20 cellular contexts compared by ENCODE assay signal in the genomic region with DNA sequence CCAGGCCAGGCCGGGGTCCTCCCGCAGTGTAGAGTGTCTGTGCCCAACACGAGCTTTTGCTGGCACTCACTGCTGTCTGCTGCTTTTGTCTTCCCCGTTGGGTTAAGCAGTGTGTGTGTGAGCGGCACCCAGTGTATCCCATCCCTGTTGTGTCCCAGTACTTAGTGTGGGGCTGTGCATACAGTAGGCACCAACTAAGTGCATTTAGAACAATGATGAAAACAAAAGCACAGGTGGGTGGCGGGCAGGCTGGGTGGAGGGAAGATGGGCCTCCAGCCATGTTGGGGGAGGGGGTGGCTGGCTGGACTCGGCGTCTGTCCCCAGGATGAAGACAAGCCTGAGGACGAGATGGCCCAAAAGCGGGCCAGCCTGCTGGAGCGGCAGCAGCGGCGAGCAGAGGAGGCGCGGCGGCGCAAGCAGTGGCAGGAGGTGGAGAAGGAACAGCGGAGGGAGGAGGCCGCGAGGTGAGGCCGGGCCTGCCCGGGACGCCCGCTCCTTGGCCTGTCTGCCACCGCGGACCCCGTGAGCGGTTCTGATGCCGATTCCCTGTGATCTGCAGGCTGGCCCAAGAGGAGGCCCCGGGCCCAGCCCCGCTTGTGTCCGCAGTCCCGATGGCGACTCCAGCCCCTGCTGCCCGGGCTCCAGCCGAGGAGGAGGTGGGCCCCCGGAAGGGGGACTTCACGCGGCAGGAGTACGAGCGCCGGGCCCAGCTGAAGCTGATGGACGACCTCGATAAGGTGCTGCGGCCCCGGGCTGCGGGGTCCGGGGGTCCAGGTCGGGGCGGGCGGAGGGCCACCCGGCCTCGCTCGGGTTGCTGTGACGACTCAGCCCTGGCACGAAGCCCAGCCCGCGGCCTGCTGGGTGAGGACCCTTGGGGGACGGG. TPM values are rescaled to one million over a fixed set of nuclear protein-coding genes. Genes with fewer than 3 reads are reported as not detected.
A peak's percentile ranks its signal among the peaks of the same experiment; 100 is the strongest.
DNase-seq lines count a peak whose midpoint lies in the region; ATAC-seq, FAIRE-seq and TF ChIP-seq lines count a peak whose summit lies in the region.
"Had no signal": no experiment of that assay in that cellular context is flagged by ENCODE, and none has a peak within 500 bp of the region (broad histone marks: within the 10 kb centered on the region; RNA-seq: fewer than 3 reads in every experiment).

No MANE protein-coding gene starts in this region.

- H3K27me3 Mint-ChIP-seq in IgD-negative memory B cell = no peaks in the 10 kb centered on the region
- H3K27me3 Mint-ChIP-seq: CD8-positive, alpha-beta memory T cell had no signal

- TF ChIP-seq CTCF in K562 (IDR thresholded peaks at IDR 0.05 in 2 of 3, conservative IDR thresholded peaks at IDR 0.05 in 1 of 3; ENCODE audit: insufficient read depth in 2 of 3, low read depth in 1 of 3, low read length in 3 of 3) = no peak
- TF ChIP-seq CTCF in upper lobe of right lung (IDR thresholded peaks at IDR 0.05) = no peak

- H3K27me3 ChIP-seq in right cardiac atrium (ENCODE audit: control insufficient read depth, insufficient read depth) = no peaks in the 10 kb centered on the region
- peaks cover 6 to 29% of the 10 kb centered on the region in 2 experiments; a peak in 3 of 5 replicates for H3K27me3 ChIP-seq in K562 (ENCODE audit: control insufficient read depth in 2 of 2, insufficient read depth in 2 of 2, low read length in 2 of 2)
- no peaks in the 10 kb centered on the region for H3K27me3 ChIP-seq in upper lobe of right lung
- H3K27me3 ChIP-seq: BE2C had no signal

- H3K4me3 ChIP-seq in right cardiac atrium (ENCODE audit: low read length) (no peak overlapping the region), K562 (no peak overlapping the region), upper lobe of right lung (no peak overlapping the region)

- H3K4me1 ChIP-seq in right cardiac atrium (ENCODE audit: control insufficient read depth, insufficient read depth, low read length) = no peaks in the 10 kb centered on the region
- peaks cover 2 to 66% of the 10 kb centered on the region in 2 experiments; a peak in 4 of 5 replicates for H3K4me1 ChIP-seq in K562 (replicated peaks in 1 of 2; ENCODE audit: control insufficient read depth in 2 of 2, insufficient read depth in 2 of 2, low read length in 2 of 2)
- peaks cover 8% of the 10 kb centered on the region for H3K4me1 ChIP-seq in upper lobe of right lung

- CTCF ChIA-PET in K562 (lab: Yijun Ruan, JAX; ENCODE audit: low intra/inter-chr PET ratio) = no interaction called here

- H3K79me2 ChIP-seq in K562 (ENCODE audit: control insufficient read depth, insufficient read depth, low read length) = no peaks in the 10 kb centered on the region

- WGBS in right cardiac atrium = 82% methylated on average over 59 of the region's 59 CpGs
- 15% methylated on average over 40 of the region's 59 CpGs for WGBS in K562 (ENCODE audit: insufficient coverage, low coverage, missing lambda C conversion rate)

- H3K9me3 Mint-ChIP-seq in IgD-negative memory B cell = no peaks in the 10 kb centered on the region
- H3K9me3 Mint-ChIP-seq: CD4-positive, CD25-positive, alpha-beta regulatory T cell; CD8-positive, alpha-beta memory T cell had no signal

- no peak overlapping the region for H3K4me2 ChIP-seq in K562 (ENCODE audit: insufficient read depth, low read length)

- peaks cover 5% of the 10 kb centered on the region for H3K36me3 Mint-ChIP-seq in IgD-negative memory B cell

- no peak for FAIRE-seq in K562 (lab: Jason Lieb, UNC)
- FAIRE-seq: G401.6, GM12892, GM18507, HTR-8/SVneo had no signal

- no peak for TF ChIP-seq EP300 in K562 (IDR thresholded peaks at IDR 0.05; ENCODE audit: low read length)

- H2AFZ ChIP-seq in K562 (ENCODE audit: low read depth, low read length) = no peak overlapping the region

- H3K9me3 ChIP-seq in right cardiac atrium (ENCODE audit: control insufficient read depth, low read length) (no peaks in the 10 kb centered on the region), K562 (replicated peaks; ENCODE audit: control insufficient read depth, insufficient read depth, low read depth, low read length) (no peaks in the 10 kb centered on the region), upper lobe of right lung (no peaks in the 10 kb centered on the region)
- H3K9me3 ChIP-seq: BE2C had no signal

- no peak for TF ChIP-seq RAD21 in K562 (CRISPR knock-in tag; conservative IDR thresholded peaks at IDR 0.05 in 1 of 2, IDR thresholded peaks at IDR 0.05 in 1 of 2)

- TF ChIP-seq POLR2A in K562 (conservative IDR thresholded peaks at IDR 0.05) = no peak

- intact Hi-C loops in right cardiac atrium (cut with DNase I) (no loop called here), left cardiac atrium (cut with DNase I) (no loop called here), K562 (cut with micrococcal nuclease) (no loop called here), upper lobe of right lung (cut with DNase I) (no loop called here)

- 0 out of 2 replicates have a peak, but pooled peaks cover 3% of the 10 kb centered on the region for H4K20me1 ChIP-seq in K562 (replicated peaks; ENCODE audit: control insufficient read depth, insufficient read depth, low read length)

- in situ Hi-C loops in K562 (cut with MboI) = no loop called here

- H3K4me1 Mint-ChIP-seq in IgD-negative memory B cell = peaks cover 0 to 7% (median 0%) of the 10 kb centered on the region in 3 donors
- H3K4me1 Mint-ChIP-seq: CD8-positive, alpha-beta memory T cell had no signal

- no TSS peak for BruUV-seq in K562 (replicated peaks; lab: Mats Ljungman, UMichigan)

- no peak overlapping the region for H3K27ac ChIP-seq in right cardiac atrium (ENCODE audit: low read length)
- no peak overlapping the region for H3K27ac ChIP-seq in K562 (ENCODE audit: extremely low read depth, low read depth, low read length)
- H3K27ac ChIP-seq in upper lobe of right lung = no peak overlapping the region

- no peak overlapping the region for H3K4me3 Mint-ChIP-seq in IgD-negative memory B cell
- H3K4me3 Mint-ChIP-seq: CD4-positive, CD25-positive, alpha-beta regulatory T cell; CD8-positive, alpha-beta memory T cell had no signal

- POLR2A ChIA-PET in K562 (lab: Yijun Ruan, JAX) = interaction anchor here (0.6 to 1.0 kb wide), 2 partner anchors 9 to 20 kb away, joined by 3 read pairs; no protein-coding TSS in a partner anchor

- peak overlapping the region in 2 of 3 donors; percentile 41 to 69 for H3K27ac Mint-ChIP-seq in IgD-negative memory B cell
- H3K27ac Mint-ChIP-seq: CD4-positive, CD25-positive, alpha-beta regulatory T cell had no signal

- ATAC-seq in right cardiac atrium = no peak
- no peak for ATAC-seq in left cardiac atrium
- ATAC-seq in K562 = peak; percentile 55
- ATAC-seq in upper lobe of right lung = no peak
- ATAC-seq: HCT116 had no signal

- peaks cover 12% of the 10 kb centered on the region; the same call in 1 of the 3 replicates for H3K36me3 ChIP-seq in K562 (ENCODE audit: control insufficient read depth, insufficient read depth, low read length)
- peaks cover 16% of the 10 kb centered on the region for H3K36me3 ChIP-seq in upper lobe of right lung

- DNase-seq in right cardiac atrium (peak in 2 of 3 donors; percentile 48 to 66), left cardiac atrium (no peak), K562 (ENCODE audit: extremely low read depth in 1 of 4, low spot score in 3 of 4) (peak in 2 of 4 experiments; percentile 27 to 45), upper lobe of right lung (peak; percentile 69), RPMI8226 (no peak), DMS 273 treated with DMSO at 0.1 percent for 48 hours (lab: John Stamatoyannopoulos, UW) (no peak)
- DNase-seq: BE2C; C1 segment of cervical spinal cord; CD4-positive, CD25-positive, alpha-beta regulatory T cell; CD8-positive, alpha-beta memory T cell; COR-L47; GOT3; H7 had no signal

- H3K9ac ChIP-seq in K562 (ENCODE audit: insufficient read depth in 1 of 2, low read depth in 2 of 2, low read length in 2 of 2) = peak overlapping the region in 1 of 2 experiments; percentile 79; a peak in 2 of 4 replicates

- H3K9me1 ChIP-seq in K562 (ENCODE audit: control insufficient read depth, insufficient read depth, low read length) = no peaks in the 10 kb centered on the region

RNA-seq across cellular contexts. Expression of gene XAB2, which starts 14.2 kb away (rescaled TPM):
- 10 to 100 TPM; 18.9 to 27.3 (median 26.0) TPM for total RNA-seq in right cardiac atrium
- 19.0 TPM for polyA plus RNA-seq in right cardiac atrium
- 10 to 100 TPM; 18.1 to 24.1 TPM for total RNA-seq in left cardiac atrium
- 9.7 TPM for polyA plus RNA-seq in IgD-negative memory B cell
- 26.2 and 87.7 TPM in 2 replicates for total RNA-seq in K562 (2011; cell fraction: chromatin; rRNA removed; ENCODE audit: low replicate concordance)
- total RNA-seq in K562 (2011; cell fraction: nucleolus; rRNA removed) = 82.9 and 84.2 TPM in 2 replicates
- 36.0 and 40.3 TPM in 2 replicates for total RNA-seq in K562 (2011; cell fraction: nucleoplasm; rRNA removed)
- total RNA-seq in K562 (2014; rRNA removed) = 43.7 and 54.6 TPM in 2 replicates
- total RNA-seq in K562 (2014; rRNA removed; fragmentation: Illumina TruSeq; extraction: Trizol) = 5.6 and 7.6 TPM in 2 replicates
- total RNA-seq in K562 (2015; rRNA removed; fragmentation: Illumina TruSeq; extraction: Trizol) = 22.0 and 24.3 TPM in 2 replicates
- total RNA-seq in K562 (2021) = 58.3 and 58.7 TPM in 2 replicates
- 19.1 and 36.3 TPM in 2 replicates for polyA plus RNA-seq in K562 (2011; rRNA removed)
- polyA plus RNA-seq in K562 (2011; cell fraction: cytosol; rRNA removed) = 34.9 and 73.2 TPM in 2 replicates
- 90.6 and 116 TPM in 2 replicates for polyA plus RNA-seq in K562 (2011; cell fraction: nucleus; rRNA removed)
- polyA plus RNA-seq in K562 (2012) = 39.7 and 58.7 TPM in 2 replicates
- 20.0 and 33.9 TPM in 2 replicates for polyA plus RNA-seq in K562 (2014; fragmentation: Illumina TruSeq; extraction: Trizol)
- polyA plus RNA-seq in K562 (2014; fragmentation: Nextera tagmentation; extraction: Ambion mirVana) = under 1 TPM; 0.21 to 0.71 TPM
- 36.7 and 38.4 TPM in 2 replicates for polyA plus RNA-seq in K562 (2014; rRNA removed)
- polyA minus RNA-seq in K562 (2011; rRNA and poly(A)+ RNA removed) = 19.3 and 29.5 TPM in 2 replicates
- 50.8 and 65.5 TPM in 2 replicates for polyA minus RNA-seq in K562 (2011; cell fraction: cytosol; rRNA and poly(A)+ RNA removed)
- 26.3 and 36.9 TPM in 2 replicates for polyA minus RNA-seq in K562 (2011; cell fraction: nucleus; rRNA and poly(A)+ RNA removed)
- total RNA-seq in upper lobe of right lung = 42.3 TPM

RNA-seq across cellular contexts. Expression of gene PET100, which starts 14.5 kb away (rescaled TPM):
- 100 to 1,000 TPM; 136 to 194 (median 167) TPM for total RNA-seq in right cardiac atrium
- polyA plus RNA-seq in right cardiac atrium = 191 TPM
- 100 to 1,000 TPM; 150 to 152 TPM for total RNA-seq in left cardiac atrium
- 232 TPM for polyA plus RNA-seq in IgD-negative memory B cell
- total RNA-seq in K562 (2011; cell fraction: chromatin; rRNA removed; ENCODE audit: low replicate concordance) = 38.1 and 46.0 TPM in 2 replicates
- total RNA-seq in K562 (2011; cell fraction: nucleolus; rRNA removed) = 31.5 and 34.5 TPM in 2 replicates
- total RNA-seq in K562 (2011; cell fraction: nucleoplasm; rRNA removed) = 43.6 and 52.8 TPM in 2 replicates
- total RNA-seq in K562 (2014; rRNA removed) = 59.9 and 62.3 TPM in 2 replicates
- total RNA-seq in K562 (2014; rRNA removed; fragmentation: Illumina TruSeq; extraction: Trizol) = 116 and 120 TPM in 2 replicates
- total RNA-seq in K562 (2015; rRNA removed; fragmentation: Illumina TruSeq; extraction: Trizol) = 82.1 and 93.7 TPM in 2 replicates
- 147 and 160 TPM in 2 replicates for total RNA-seq in K562 (2021)
- polyA plus RNA-seq in K562 (2011; rRNA removed) = 51.1 and 72.3 TPM in 2 replicates
- 21.3 and 27.3 TPM in 2 replicates for polyA plus RNA-seq in K562 (2011; cell fraction: cytosol; rRNA removed)
- polyA plus RNA-seq in K562 (2011; cell fraction: nucleus; rRNA removed) = 33.8 and 34.8 TPM in 2 replicates
- 68.4 and 184 TPM in 2 replicates for polyA plus RNA-seq in K562 (2012)
- 77.2 and 79.8 TPM in 2 replicates for polyA plus RNA-seq in K562 (2014; fragmentation: Illumina TruSeq; extraction: Trizol)
- polyA plus RNA-seq in K562 (2014; fragmentation: Nextera tagmentation; extraction: Ambion mirVana) = 100 to 1,000 TPM; 322 to 351 TPM
- polyA plus RNA-seq in K562 (2014; rRNA removed) = 98.3 and 111 TPM in 2 replicates
- polyA minus RNA-seq in K562 (2011; rRNA and poly(A)+ RNA removed) = 14.1 and 14.8 TPM in 2 replicates
- polyA minus RNA-seq in K562 (2011; cell fraction: cytosol; rRNA and poly(A)+ RNA removed) = 8.8 and 9.0 TPM in 2 replicates
- 4.7 and 15.7 TPM in 2 replicates for polyA minus RNA-seq in K562 (2011; cell fraction: nucleus; rRNA and poly(A)+ RNA removed)
- total RNA-seq in upper lobe of right lung = 93.2 TPM

RNA-seq across cellular contexts. Expression of gene PCP2, which starts 18.4 kb away (rescaled TPM):
- total RNA-seq in right cardiac atrium = not detected
- polyA plus RNA-seq in right cardiac atrium = 0.34 TPM
- total RNA-seq in left cardiac atrium = not detected
- polyA plus RNA-seq in IgD-negative memory B cell = not detected
- total RNA-seq in K562 (2011; cell fraction: chromatin; rRNA removed; ENCODE audit: low replicate concordance) = 1.8 TPM in 1 of 2 replicates, not detected in the other
- total RNA-seq in K562 (2011; cell fraction: nucleolus; rRNA removed) = 0.53 and 1.2 TPM in 2 replicates
- total RNA-seq in K562 (2011; cell fraction: nucleoplasm; rRNA removed) = 0.59 and 1.8 TPM in 2 replicates
- total RNA-seq in K562 (2014; rRNA removed) = 0.73 and 1.5 TPM in 2 replicates
- 0.25 TPM in 1 of 2 replicates, not detected in the other for total RNA-seq in K562 (2014; rRNA removed; fragmentation: Illumina TruSeq; extraction: Trizol)
- 0.23 TPM in 1 of 2 replicates, not detected in the other for total RNA-seq in K562 (2015; rRNA removed; fragmentation: Illumina TruSeq; extraction: Trizol)
- 0.96 and 1.3 TPM in 2 replicates for total RNA-seq in K562 (2021)
- polyA plus RNA-seq in K562 (2011; rRNA removed) = 0.17 and 0.47 TPM in 2 replicates
- 0.49 and 0.79 TPM in 2 replicates for polyA plus RNA-seq in K562 (2011; cell fraction: cytosol; rRNA removed)
- polyA plus RNA-seq in K562 (2011; cell fraction: nucleus; rRNA removed) = 2.3 and 6.4 TPM in 2 replicates
- 1.7 and 3.8 TPM in 2 replicates for polyA plus RNA-seq in K562 (2012)
- polyA plus RNA-seq in K562 (2014; fragmentation: Illumina TruSeq; extraction: Trizol) = 0.90 TPM in 1 of 2 replicates, not detected in the other
- polyA plus RNA-seq in K562 (2014; fragmentation: Nextera tagmentation; extraction: Ambion mirVana) = under 1 TPM in 1 of 2 experiments, not detected in 1; 0.22 TPM
- 1.3 and 1.6 TPM in 2 replicates for polyA plus RNA-seq in K562 (2014; rRNA removed)
- polyA minus RNA-seq in K562 (2011; rRNA and poly(A)+ RNA removed) = not detected in 2 replicates
- not detected in 2 replicates for polyA minus RNA-seq in K562 (2011; cell fraction: cytosol; rRNA and poly(A)+ RNA removed)
- not detected in 2 replicates for polyA minus RNA-seq in K562 (2011; cell fraction: nucleus; rRNA and poly(A)+ RNA removed)
- 3.5 TPM for total RNA-seq in upper lobe of right lung
- total RNA-seq: A172, H7 had no signal
- polyA plus RNA-seq: CD8-positive, alpha-beta memory T cell had no signal

RNA-seq across cellular contexts. Expression of gene CAMSAP3, which starts 19.4 kb away (rescaled TPM):
- total RNA-seq in right cardiac atrium (under 1 TPM; 0.20 to 0.71 (median 0.38) TPM), left cardiac atrium (1 to 10 TPM in 1 of 2 donors, under 1 TPM in 1; 0.73 to 2.0 TPM), K562 (2014; rRNA removed) (0.18 and 0.24 TPM in 2 replicates), K562 (2014; rRNA removed; fragmentation: Illumina TruSeq; extraction: Trizol) (0.25 TPM in 1 of 2 replicates, not detected in the other), K562 (2015; rRNA removed; fragmentation: Illumina TruSeq; extraction: Trizol) (0.07 and 0.23 TPM in 2 replicates), K562 (2021) (0.67 and 0.89 TPM in 2 replicates), upper lobe of right lung (29.1 TPM)
- polyA plus RNA-seq in right cardiac atrium (0.29 TPM), IgD-negative memory B cell (0.44 TPM), K562 (2011; rRNA removed) (0.25 and 0.64 TPM in 2 replicates), K562 (2014; fragmentation: Illumina TruSeq; extraction: Trizol) (0.30 TPM in 2 replicates), K562 (2014; fragmentation: Nextera tagmentation; extraction: Ambion mirVana) (under 1 TPM in 1 of 2 experiments, not detected in 1; 0.01 TPM), K562 (2014; rRNA removed) (0.17 and 0.18 TPM in 2 replicates)
- total RNA-seq in K562 (2011; cell fraction: chromatin; rRNA removed; ENCODE audit: low replicate concordance) = 0.56 and 3.9 TPM in 2 replicates
- 0.92 and 3.5 TPM in 2 replicates for total RNA-seq in K562 (2011; cell fraction: nucleolus; rRNA removed)
- 0.99 and 1.2 TPM in 2 replicates for total RNA-seq in K562 (2011; cell fraction: nucleoplasm; rRNA removed)
- 0.40 and 0.49 TPM in 2 replicates for polyA plus RNA-seq in K562 (2011; cell fraction: cytosol; rRNA removed)
- 2.3 and 2.5 TPM in 2 replicates for polyA plus RNA-seq in K562 (2011; cell fraction: nucleus; rRNA removed)
- 0.65 and 2.6 TPM in 2 replicates for polyA plus RNA-seq in K562 (2012)
- 0.06 and 0.07 TPM in 2 replicates for polyA minus RNA-seq in K562 (2011; rRNA and poly(A)+ RNA removed)
- 0.38 and 1.0 TPM in 2 replicates for polyA minus RNA-seq in K562 (2011; cell fraction: cytosol; rRNA and poly(A)+ RNA removed)
- 0.54 and 1.8 TPM in 2 replicates for polyA minus RNA-seq in K562 (2011; cell fraction: nucleus; rRNA and poly(A)+ RNA removed)
- total RNA-seq: CD4-positive, CD25-positive, alpha-beta regulatory T cell had no signal
- polyA plus RNA-seq: CD4-positive, CD25-positive, alpha-beta regulatory T cell had no signal

RNA-seq across cellular contexts. Expression of gene STXBP2, which starts 21.8 kb away (rescaled TPM):
- total RNA-seq in right cardiac atrium (10 to 100 TPM in 1 of 4 donors, 1 to 10 TPM in 3; 6.8 to 12.1 (median 9.2) TPM), left cardiac atrium (10 to 100 TPM; 13.5 to 18.2 TPM), K562 (2014; rRNA removed) (79.9 and 96.0 TPM in 2 replicates), K562 (2014; rRNA removed; fragmentation: Illumina TruSeq; extraction: Trizol) (29.8 and 31.6 TPM in 2 replicates), K562 (2015; rRNA removed; fragmentation: Illumina TruSeq; extraction: Trizol) (37.6 and 38.4 TPM in 2 replicates), K562 (2021) (136 and 163 TPM in 2 replicates), upper lobe of right lung (162 TPM)
- polyA plus RNA-seq in right cardiac atrium (5.0 TPM), IgD-negative memory B cell (70.2 TPM), K562 (2011; rRNA removed) (141 and 157 TPM in 2 replicates), K562 (2014; fragmentation: Illumina TruSeq; extraction: Trizol) (71.3 and 102 TPM in 2 replicates), K562 (2014; fragmentation: Nextera tagmentation; extraction: Ambion mirVana) (1 to 10 TPM; 2.5 to 9.1 TPM), K562 (2014; rRNA removed) (142 and 145 TPM in 2 replicates)
- 1,097 and 1,923 TPM in 2 replicates for total RNA-seq in K562 (2011; cell fraction: chromatin; rRNA removed; ENCODE audit: low replicate concordance)
- total RNA-seq in K562 (2011; cell fraction: nucleolus; rRNA removed) = 928 and 1,024 TPM in 2 replicates
- total RNA-seq in K562 (2011; cell fraction: nucleoplasm; rRNA removed) = 1,126 and 1,380 TPM in 2 replicates
- polyA plus RNA-seq in K562 (2011; cell fraction: cytosol; rRNA removed) = 143 and 228 TPM in 2 replicates
- 689 and 874 TPM in 2 replicates for polyA plus RNA-seq in K562 (2011; cell fraction: nucleus; rRNA removed)
- polyA plus RNA-seq in K562 (2012) = 178 and 291 TPM in 2 replicates
- 674 and 952 TPM in 2 replicates for polyA minus RNA-seq in K562 (2011; rRNA and poly(A)+ RNA removed)
- polyA minus RNA-seq in K562 (2011; cell fraction: cytosol; rRNA and poly(A)+ RNA removed) = 134 and 138 TPM in 2 replicates
- polyA minus RNA-seq in K562 (2011; cell fraction: nucleus; rRNA and poly(A)+ RNA removed) = 244 and 299 TPM in 2 replicates

Comparison
In these comparisons a context has a peak if more than half of its experiments do, and no peak if none do; other contexts are left out.
1. DNase-seq: peak in right cardiac atrium (2 of 3) and upper lobe of right lung (single experiment); none in left cardiac atrium (single experiment), RPMI8226 (single experiment) and DMS 273 treated with DMSO at 0.1 percent for 48 hours (single experiment).